Comparison of ENCODE assay signal across 23 cellular contexts in the genomic region with DNA sequence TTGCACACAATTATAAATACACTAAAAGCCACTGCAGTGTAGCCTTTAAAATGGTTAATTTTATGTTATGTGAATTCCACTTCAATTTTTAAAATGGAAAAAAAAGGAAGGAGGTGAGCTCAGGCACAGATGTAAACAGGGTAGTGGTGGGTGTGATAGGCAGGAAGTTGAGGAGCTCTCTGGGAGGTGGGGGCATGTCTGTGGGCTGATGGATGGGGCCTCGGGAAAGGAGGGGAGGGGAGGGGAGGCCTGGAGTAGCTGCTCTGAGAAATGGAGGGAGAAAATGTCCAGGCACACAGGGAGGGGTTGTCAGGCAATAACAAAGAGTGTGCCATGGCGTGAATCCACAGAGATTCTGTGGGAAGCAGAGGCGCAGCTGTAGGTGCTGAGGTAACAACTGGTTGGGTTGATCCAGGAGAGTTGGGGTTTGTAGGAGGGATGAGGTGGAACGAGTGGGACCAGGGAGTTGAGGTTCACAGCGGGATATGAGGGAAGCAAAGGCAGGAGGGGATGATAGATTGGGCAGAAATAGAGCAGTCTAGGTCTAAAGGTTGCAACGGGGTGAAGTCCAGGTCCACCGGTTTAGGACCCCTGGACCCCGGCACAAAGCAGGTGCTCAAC. TPM values are rescaled to one million over a fixed set of nuclear protein-coding genes. Genes with fewer than 3 reads are reported as not detected.
DNase-seq lines count a peak whose midpoint lies in the region; ATAC-seq and TF ChIP-seq lines count a peak whose summit lies in the region.
"Had no signal": no experiment of that assay in that cellular context is flagged by ENCODE, and none has a peak within 500 bp of the region (broad histone marks: within the 10 kb centered on the region; RNA-seq: fewer than 3 reads in every experiment).

No MANE protein-coding gene starts in this region.

- intact Hi-C loops in dendritic cell treated with granulocyte-macrophage colony-stimulating factor and Interleukin-4, amounts not matched to agents 40 ng/mL and 50 ng/mL, for 4 days (cut with micrococcal nuclease): no loop called here
- intact Hi-C loops in spleen (cut with DNase I; ENCODE audit: low total_unique reads): no loop called here

- in situ Hi-C loops in KBM-7 (cut with MboI; ENCODE audit: low pct_unique_long_range_greater_than_20kb, low sequenced_read_pairs): no loop called here

- H3K9me3 ChIP-seq in HEK293 (ENCODE audit: control insufficient read depth, insufficient read depth, low read depth, low read length): no peaks in the 10 kb centered on the region
- no peaks in the 10 kb centered on the region for H3K9me3 ChIP-seq in spleen

- no peaks in the 10 kb centered on the region for H3K36me3 Mint-ChIP-seq in dendritic cell treated with granulocyte-macrophage colony-stimulating factor and Interleukin-4, amounts not matched to agents 40 ng/mL and 50 ng/mL, for 4 days (ENCODE audit: low read depth)

- no peak for TF ChIP-seq POLR2A in spleen (IDR thresholded peaks at IDR 0.05)

- no peak overlapping the region for H3K4me3 Mint-ChIP-seq in dendritic cell treated with granulocyte-macrophage colony-stimulating factor and Interleukin-4, amounts not matched to agents 40 ng/mL and 50 ng/mL, for 4 days
- H3K4me3 Mint-ChIP-seq: CD8-positive, alpha-beta memory T cell had no signal

- no peak for TF ChIP-seq CTCF in HEK293 (tag by site-specific recombination; IDR thresholded peaks at IDR 0.05)
- TF ChIP-seq CTCF in spleen (IDR thresholded peaks at IDR 0.05 in 8 of 11, conservative IDR thresholded peaks at IDR 0.05 in 3 of 11): no peak
- TF ChIP-seq CTCF in omental fat pad (IDR thresholded peaks at IDR 0.05): no peak

- WGBS in spleen, 5 donors: 77 to 81% (median 78%) methylated on average over 8 of the region's 8 CpGs

- POLR2A ChIA-PET in HEK293 (lab: Yijun Ruan, JAX): no interaction called here

- H3K27me3 ChIP-seq in spleen (replicated peaks in 1 of 7): no peaks in the 10 kb centered on the region

- H3K36me3 ChIP-seq in HEK293 (ENCODE audit: control insufficient read depth in 2 of 2, insufficient read depth in 1 of 2, low read length in 2 of 2): no peaks in the 10 kb centered on the region; a peak in 1 of 3 replicates
- H3K36me3 ChIP-seq in spleen: no peaks in the 10 kb centered on the region

- H3K4me1 ChIP-seq in HEK293 (ENCODE audit: control insufficient read depth, insufficient read depth, low read length) (no peaks in the 10 kb centered on the region), spleen (peaks cover 0 to 41% (median 22%) of the 10 kb centered on the region in 6 donors)

- H3K4me3 ChIP-seq in HEK293 (ENCODE audit: low read depth, low read length): no peak overlapping the region
- H3K4me3 ChIP-seq in spleen: no peak overlapping the region

- H3K27ac ChIP-seq in HEK293 (ENCODE audit: extremely low read depth, low read depth, low read length): no peak overlapping the region
- no peak overlapping the region for H3K27ac ChIP-seq in spleen
- H3K27ac ChIP-seq: C4-2B had no signal

- H3K4me1 Mint-ChIP-seq in dendritic cell treated with granulocyte-macrophage colony-stimulating factor and Interleukin-4, amounts not matched to agents 40 ng/mL and 50 ng/mL, for 4 days (ENCODE audit: low read depth): peaks cover 20% of the 10 kb centered on the region

- ATAC-seq in omental fat pad (ENCODE audit: low FRiP score): no peak
- no peak for ATAC-seq in HG03196 (IDR thresholded peaks at IDR 0.05; ENCODE audit: unreplicated experiment)
- ATAC-seq: HCT116, PC-3 had no signal

- peak; percentile 23 for DNase-seq in KBM-7
- DNase-seq in spleen: peak; percentile 22
- DNase-seq in omental fat pad (ENCODE audit: low spot score): no peak
- no peak for DNase-seq in stimulated activated CD4-positive, alpha-beta T cell treated with anti-CD3 and anti-CD28 coated beads, Interleukin-2, amount 100 ng/mL, for 48 hours
- DNase-seq in SW480 (ENCODE audit: low spot score): no peak
- DNase-seq: CD8-positive, alpha-beta memory T cell; DMS 273 treated with DMSO at 0.1 percent for 48 hours; DMS79; Karpas-422; MV-4-11; NCI-H1105; NCI-H146; NCI-H1930; NCI-H446; NCI-H524 treated with DMSO at 0.1 percent for 48 hours; NCI-H774; PC-3; SHP77 had no signal

- peaks cover 31% of the 10 kb centered on the region for H3K27me3 Mint-ChIP-seq in dendritic cell treated with granulocyte-macrophage colony-stimulating factor and Interleukin-4, amounts not matched to agents 40 ng/mL and 50 ng/mL, for 4 days

- CTCF ChIA-PET in HEK293 (lab: Yijun Ruan, JAX): interaction anchor here (0.5 kb wide), 1 partner anchor 323 kb away, joined by 4 read pairs; no protein-coding TSS in a partner anchor

- H3K9me3 Mint-ChIP-seq in dendritic cell treated with granulocyte-macrophage colony-stimulating factor and Interleukin-4, amounts not matched to agents 40 ng/mL and 50 ng/mL, for 4 days: no peaks in the 10 kb centered on the region
- H3K9me3 Mint-ChIP-seq: CD8-positive, alpha-beta memory T cell had no signal

- H3K27ac Mint-ChIP-seq in dendritic cell treated with granulocyte-macrophage colony-stimulating factor and Interleukin-4, amounts not matched to agents 40 ng/mL and 50 ng/mL, for 4 days: peak overlapping the region; percentile 38

TF ChIP-seq in HEK293, 187 proteins besides CTCF, POLR2A, EP300 and RAD21:
- TF ChIP-seq MEIS1 (CRISPR knock-in tag; IDR thresholded peaks at IDR 0.05; ENCODE audit: borderline replicate concordance) (no peak), ZNF10 (tag by site-specific recombination; IDR thresholded peaks at IDR 0.05) (no peak), ZNF596 (tag by site-specific recombination; IDR thresholded peaks at IDR 0.05) (no peak), ZNF16 (tag by site-specific recombination; IDR thresholded peaks at IDR 0.05; ENCODE audit: low read depth) (no peak), ZNF664 (tag by site-specific recombination; IDR thresholded peaks at IDR 0.05) (no peak), ZNF521 (tag by site-specific recombination; IDR thresholded peaks at IDR 0.05) (no peak), EGR2 (tag by site-specific recombination; IDR thresholded peaks at IDR 0.05; ENCODE audit: low read depth) (peak; percentile 70), ZFHX2 (tag by site-specific recombination; conservative IDR thresholded peaks at IDR 0.05) (peak; percentile 74), ZNF530 (tag by site-specific recombination; IDR thresholded peaks at IDR 0.05; ENCODE audit: low read depth) (no peak), SCRT2 (tag by site-specific recombination; IDR thresholded peaks at IDR 0.05) (0 out of 2 replicates have a peak, but pooled peaks have one; percentile 19), GLIS1 (tag by site-specific recombination; IDR thresholded peaks at IDR 0.05) (no peak)
- TF ChIP-seq, protein P1, sequence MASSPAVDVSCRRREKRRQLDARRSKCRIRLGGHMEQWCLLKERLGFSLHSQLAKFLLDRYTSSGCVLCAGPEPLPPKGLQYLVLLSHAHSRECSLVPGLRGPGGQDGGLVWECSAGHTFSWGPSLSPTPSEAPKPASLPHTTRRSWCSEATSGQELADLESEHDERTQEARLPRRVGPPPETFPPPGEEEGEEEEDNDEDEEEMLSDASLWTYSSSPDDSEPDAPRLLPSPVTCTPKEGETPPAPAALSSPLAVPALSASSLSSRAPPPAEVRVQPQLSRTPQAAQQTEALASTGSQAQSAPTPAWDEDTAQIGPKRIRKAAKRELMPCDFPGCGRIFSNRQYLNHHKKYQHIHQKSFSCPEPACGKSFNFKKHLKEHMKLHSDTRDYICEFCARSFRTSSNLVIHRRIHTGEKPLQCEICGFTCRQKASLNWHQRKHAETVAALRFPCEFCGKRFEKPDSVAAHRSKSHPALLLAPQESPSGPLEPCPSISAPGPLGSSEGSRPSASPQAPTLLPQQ (tag by site-specific recombination; IDR thresholded peaks at IDR 0.05): no peak

RNA-seq across cellular contexts. Expression of a gene that starts 57.2 kb away (rescaled TPM):
- 10 to 100 TPM in 1 of 7 donors, 1 to 10 TPM in 6; 4.3 to 10.7 (median 6.3) TPM for total RNA-seq in spleen
- polyA plus RNA-seq in spleen: 1 to 10 TPM; 3.4 to 6.7 (median 4.2) TPM
- total RNA-seq in omental fat pad: 100 to 1,000 TPM in 1 of 4 donors, 10 to 100 TPM in 3; 31.6 to 104 (median 72.3) TPM

Comparison
In these comparisons a context has a peak if more than half of its experiments do, and no peak if none do; other contexts are left out.
1. DNase-seq: peak in KBM-7 (single experiment) and spleen (single experiment); none in omental fat pad (single experiment), stimulated activated CD4-positive, alpha-beta T cell treated with anti-CD3 and anti-CD28 coated beads, Interleukin-2, amount 100 ng/mL, for 48 hours (0 of 2) and SW480 (single experiment).